In the genomic region with DNA sequence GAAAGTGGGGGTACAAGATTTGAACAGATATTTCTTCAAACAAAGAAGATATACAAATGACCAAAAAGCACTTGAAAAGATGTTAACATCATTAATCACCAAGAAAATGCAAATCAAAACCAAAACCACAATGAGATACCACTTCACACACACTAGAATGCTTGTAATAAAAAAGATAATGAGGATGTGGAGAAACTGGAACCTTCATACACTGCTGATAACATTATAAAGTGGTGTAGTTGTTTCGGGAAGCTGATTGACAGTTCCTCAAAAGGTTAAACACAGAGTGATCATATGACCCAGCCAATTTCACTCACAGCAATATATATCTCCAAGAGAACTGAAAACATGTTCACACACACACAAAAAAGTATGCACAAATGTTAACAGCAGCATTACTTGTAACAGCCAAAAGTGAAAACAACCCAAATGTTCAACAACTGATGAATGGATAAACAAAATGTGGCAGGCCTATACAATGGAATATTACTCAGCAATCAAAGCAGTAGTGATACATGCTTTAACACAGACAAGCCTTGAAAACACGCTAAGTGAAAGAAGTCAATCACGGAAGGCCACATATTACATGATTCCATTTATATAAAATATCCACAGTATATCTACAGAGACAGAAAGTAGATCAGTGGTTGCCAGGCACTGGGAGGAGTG, we compare ENCODE assay signal across 1 cellular context.
TF ChIP-seq lines count a peak whose summit lies in the region.

No MANE protein-coding gene starts in this region.

TF ChIP-seq in GM23338, 12 proteins besides CTCF, POLR2A, EP300 and RAD21 (continued from another document):
- TF ChIP-seq, protein P1, sequence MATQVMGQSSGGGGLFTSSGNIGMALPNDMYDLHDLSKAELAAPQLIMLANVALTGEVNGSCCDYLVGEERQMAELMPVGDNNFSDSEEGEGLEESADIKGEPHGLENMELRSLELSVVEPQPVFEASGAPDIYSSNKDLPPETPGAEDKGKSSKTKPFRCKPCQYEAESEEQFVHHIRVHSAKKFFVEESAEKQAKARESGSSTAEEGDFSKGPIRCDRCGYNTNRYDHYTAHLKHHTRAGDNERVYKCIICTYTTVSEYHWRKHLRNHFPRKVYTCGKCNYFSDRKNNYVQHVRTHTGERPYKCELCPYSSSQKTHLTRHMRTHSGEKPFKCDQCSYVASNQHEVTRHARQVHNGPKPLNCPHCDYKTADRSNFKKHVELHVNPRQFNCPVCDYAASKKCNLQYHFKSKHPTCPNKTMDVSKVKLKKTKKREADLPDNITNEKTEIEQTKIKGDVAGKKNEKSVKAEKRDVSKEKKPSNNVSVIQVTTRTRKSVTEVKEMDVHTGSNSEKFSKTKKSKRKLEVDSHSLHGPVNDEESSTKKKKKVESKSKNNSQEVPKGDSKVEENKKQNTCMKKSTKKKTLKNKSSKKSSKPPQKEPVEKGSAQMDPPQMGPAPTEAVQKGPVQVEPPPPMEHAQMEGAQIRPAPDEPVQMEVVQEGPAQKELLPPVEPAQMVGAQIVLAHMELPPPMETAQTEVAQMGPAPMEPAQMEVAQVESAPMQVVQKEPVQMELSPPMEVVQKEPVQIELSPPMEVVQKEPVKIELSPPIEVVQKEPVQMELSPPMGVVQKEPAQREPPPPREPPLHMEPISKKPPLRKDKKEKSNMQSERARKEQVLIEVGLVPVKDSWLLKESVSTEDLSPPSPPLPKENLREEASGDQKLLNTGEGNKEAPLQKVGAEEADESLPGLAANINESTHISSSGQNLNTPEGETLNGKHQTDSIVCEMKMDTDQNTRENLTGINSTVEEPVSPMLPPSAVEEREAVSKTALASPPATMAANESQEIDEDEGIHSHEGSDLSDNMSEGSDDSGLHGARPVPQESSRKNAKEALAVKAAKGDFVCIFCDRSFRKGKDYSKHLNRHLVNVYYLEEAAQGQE (IDR thresholded peaks at IDR 0.05; ENCODE audit: unreplicated experiment) = no peak
- TF ChIP-seq ZNF331 (CRISPR knock-in tag; IDR thresholded peaks at IDR 0.05; ENCODE audit: low read depth) = no peak
- TF ChIP-seq POLR2AphosphoS5 (IDR thresholded peaks at IDR 0.05; ENCODE audit: low read depth) = no peak
- no peak for TF ChIP-seq EZH2phosphoT487 (IDR thresholded peaks at IDR 0.05; ENCODE audit: unreplicated experiment)
- no peak for TF ChIP-seq EZH2 (IDR thresholded peaks at IDR 0.05; ENCODE audit: low read depth, unreplicated experiment)
- no peak for TF ChIP-seq JUNB (IDR thresholded peaks at IDR 0.05; ENCODE audit: unreplicated experiment)
- no peak for TF ChIP-seq CREB1 (CRISPR knock-in tag; IDR thresholded peaks at IDR 0.05; ENCODE audit: low read depth)
- no peak for TF ChIP-seq STAT1 (IDR thresholded peaks at IDR 0.05; ENCODE audit: unreplicated experiment)
- TF ChIP-seq, protein P2, sequence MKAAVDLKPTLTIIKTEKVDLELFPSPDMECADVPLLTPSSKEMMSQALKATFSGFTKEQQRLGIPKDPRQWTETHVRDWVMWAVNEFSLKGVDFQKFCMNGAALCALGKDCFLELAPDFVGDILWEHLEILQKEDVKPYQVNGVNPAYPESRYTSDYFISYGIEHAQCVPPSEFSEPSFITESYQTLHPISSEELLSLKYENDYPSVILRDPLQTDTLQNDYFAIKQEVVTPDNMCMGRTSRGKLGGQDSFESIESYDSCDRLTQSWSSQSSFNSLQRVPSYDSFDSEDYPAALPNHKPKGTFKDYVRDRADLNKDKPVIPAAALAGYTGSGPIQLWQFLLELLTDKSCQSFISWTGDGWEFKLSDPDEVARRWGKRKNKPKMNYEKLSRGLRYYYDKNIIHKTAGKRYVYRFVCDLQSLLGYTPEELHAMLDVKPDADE (IDR thresholded peaks at IDR 0.05) = no peak
- TF ChIP-seq, protein P3, sequence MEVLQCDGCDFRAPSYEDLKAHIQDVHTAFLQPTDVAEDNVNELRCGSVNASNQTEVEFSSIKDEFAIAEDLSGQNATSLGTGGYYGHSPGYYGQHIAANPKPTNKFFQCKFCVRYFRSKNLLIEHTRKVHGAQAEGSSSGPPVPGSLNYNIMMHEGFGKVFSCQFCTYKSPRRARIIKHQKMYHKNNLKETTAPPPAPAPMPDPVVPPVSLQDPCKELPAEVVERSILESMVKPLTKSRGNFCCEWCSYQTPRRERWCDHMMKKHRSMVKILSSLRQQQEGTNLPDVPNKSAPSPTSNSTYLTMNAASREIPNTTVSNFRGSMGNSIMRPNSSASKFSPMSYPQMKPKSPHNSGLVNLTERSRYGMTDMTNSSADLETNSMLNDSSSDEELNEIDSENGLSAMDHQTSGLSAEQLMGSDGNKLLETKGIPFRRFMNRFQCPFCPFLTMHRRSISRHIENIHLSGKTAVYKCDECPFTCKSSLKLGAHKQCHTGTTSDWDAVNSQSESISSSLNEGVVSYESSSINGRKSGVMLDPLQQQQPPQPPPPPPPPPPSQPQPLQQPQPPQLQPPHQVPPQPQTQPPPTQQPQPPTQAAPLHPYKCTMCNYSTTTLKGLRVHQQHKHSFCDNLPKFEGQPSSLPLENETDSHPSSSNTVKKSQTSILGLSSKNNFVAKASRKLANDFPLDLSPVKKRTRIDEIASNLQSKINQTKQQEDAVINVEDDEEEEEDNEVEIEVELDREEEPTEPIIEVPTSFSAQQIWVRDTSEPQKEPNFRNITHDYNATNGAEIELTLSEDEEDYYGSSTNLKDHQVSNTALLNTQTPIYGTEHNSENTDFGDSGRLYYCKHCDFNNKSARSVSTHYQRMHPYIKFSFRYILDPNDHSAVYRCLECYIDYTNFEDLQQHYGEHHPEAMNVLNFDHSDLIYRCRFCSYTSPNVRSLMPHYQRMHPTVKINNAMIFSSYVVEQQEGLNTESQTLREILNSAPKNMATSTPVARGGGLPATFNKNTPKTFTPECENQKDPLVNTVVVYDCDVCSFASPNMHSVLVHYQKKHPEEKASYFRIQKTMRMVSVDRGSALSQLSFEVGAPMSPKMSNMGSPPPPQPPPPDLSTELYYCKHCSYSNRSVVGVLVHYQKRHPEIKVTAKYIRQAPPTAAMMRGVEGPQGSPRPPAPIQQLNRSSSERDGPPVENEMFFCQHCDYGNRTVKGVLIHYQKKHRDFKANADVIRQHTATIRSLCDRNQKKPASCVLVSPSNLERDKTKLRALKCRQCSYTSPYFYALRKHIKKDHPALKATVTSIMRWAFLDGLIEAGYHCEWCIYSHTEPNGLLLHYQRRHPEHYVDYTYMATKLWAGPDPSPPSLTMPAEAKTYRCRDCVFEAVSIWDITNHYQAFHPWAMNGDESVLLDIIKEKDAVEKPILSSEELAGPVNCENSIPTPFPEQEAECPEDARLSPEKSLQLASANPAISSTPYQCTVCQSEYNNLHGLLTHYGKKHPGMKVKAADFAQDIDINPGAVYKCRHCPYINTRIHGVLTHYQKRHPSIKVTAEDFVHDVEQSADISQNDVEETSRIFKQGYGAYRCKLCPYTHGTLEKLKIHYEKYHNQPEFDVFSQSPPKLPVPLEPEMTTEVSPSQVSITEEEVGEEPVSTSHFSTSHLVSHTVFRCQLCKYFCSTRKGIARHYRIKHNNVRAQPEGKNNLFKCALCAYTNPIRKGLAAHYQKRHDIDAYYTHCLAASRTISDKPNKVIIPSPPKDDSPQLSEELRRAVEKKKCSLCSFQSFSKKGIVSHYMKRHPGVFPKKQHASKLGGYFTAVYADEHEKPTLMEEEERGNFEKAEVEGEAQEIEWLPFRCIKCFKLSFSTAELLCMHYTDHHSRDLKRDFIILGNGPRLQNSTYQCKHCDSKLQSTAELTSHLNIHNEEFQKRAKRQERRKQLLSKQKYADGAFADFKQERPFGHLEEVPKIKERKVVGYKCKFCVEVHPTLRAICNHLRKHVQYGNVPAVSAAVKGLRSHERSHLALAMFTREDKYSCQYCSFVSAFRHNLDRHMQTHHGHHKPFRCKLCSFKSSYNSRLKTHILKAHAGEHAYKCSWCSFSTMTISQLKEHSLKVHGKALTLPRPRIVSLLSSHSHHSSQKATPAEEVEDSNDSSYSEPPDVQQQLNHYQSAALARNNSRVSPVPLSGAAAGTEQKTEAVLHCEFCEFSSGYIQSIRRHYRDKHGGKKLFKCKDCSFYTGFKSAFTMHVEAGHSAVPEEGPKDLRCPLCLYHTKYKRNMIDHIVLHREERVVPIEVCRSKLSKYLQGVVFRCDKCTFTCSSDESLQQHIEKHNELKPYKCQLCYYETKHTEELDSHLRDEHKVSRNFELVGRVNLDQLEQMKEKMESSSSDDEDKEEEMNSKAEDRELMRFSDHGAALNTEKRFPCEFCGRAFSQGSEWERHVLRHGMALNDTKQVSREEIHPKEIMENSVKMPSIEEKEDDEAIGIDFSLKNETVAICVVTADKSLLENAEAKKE (CRISPR knock-in tag; IDR thresholded peaks at IDR 0.05) = no peak
- TF ChIP-seq NANOG (IDR thresholded peaks at IDR 0.05; ENCODE audit: borderline replicate concordance) = no peak
